10 cellular contexts compared by ENCODE assay signal in genomic region chr1:158150512-158150911, GRCh38. TPM values are rescaled to one million over a fixed set of nuclear protein-coding genes. Genes with fewer than 3 reads are reported as not detected.
DNase-seq lines count a peak whose midpoint lies in the region; TF ChIP-seq lines count a peak whose summit lies in the region.
"Had no signal": no experiment of that assay in that cellular context is flagged by ENCODE, and none has a peak within 500 bp of the region (broad histone marks: within the 10 kb centered on the region; RNA-seq: fewer than 3 reads in every experiment).

No MANE protein-coding gene starts in this region.

- H3K4me3 Mint-ChIP-seq in T-helper 2 cell treated with Interferon-gamma antibody and Interleukin-4, amounts not matched to agents 5 μg/mL and 100 μg/mL, for 36 hours = peak overlapping the region; percentile 92

- no peaks in the 10 kb centered on the region for H3K36me3 Mint-ChIP-seq in T-helper 2 cell treated with Interferon-gamma antibody and Interleukin-4, amounts not matched to agents 5 μg/mL and 100 μg/mL, for 36 hours (ENCODE audit: low read depth)

- H3K36me3 ChIP-seq in left ventricle myocardium inferior (no peaks in the 10 kb centered on the region), spleen (no peaks in the 10 kb centered on the region)
- H3K36me3 ChIP-seq: colonic mucosa had no signal

- H3K4me3 ChIP-seq in left ventricle myocardium inferior (no peak overlapping the region), spleen (peak overlapping the region in 2 of 8 donors; percentile 42 to 73)

- TF ChIP-seq CTCF in left ventricle myocardium inferior (IDR thresholded peaks at IDR 0.05; ENCODE audit: borderline replicate concordance) (no peak), spleen (IDR thresholded peaks at IDR 0.05 in 8 of 11, conservative IDR thresholded peaks at IDR 0.05 in 3 of 11) (no peak)

- peaks cover 19% of the 10 kb centered on the region for H3K4me1 Mint-ChIP-seq in T-helper 2 cell treated with Interferon-gamma antibody and Interleukin-4, amounts not matched to agents 5 μg/mL and 100 μg/mL, for 36 hours (ENCODE audit: low read depth)

- no peak for DNase-seq in T-helper 2 cell treated with Interferon-gamma antibody and Interleukin-4, amounts not matched to agents 5 μg/mL and 100 μg/mL, for 36 hours (ENCODE audit: low spot score)
- no peak for DNase-seq in T-helper 2 cell
- DNase-seq in SKM-1 (lab: John Stamatoyannopoulos, UW; ENCODE audit: unreplicated experiment) = peak; percentile 88
- no peak for DNase-seq in left ventricle myocardium inferior
- DNase-seq in spleen = no peak
- no peak for DNase-seq in ureter (ENCODE audit: low spot score)
- no peak for DNase-seq in NCI-H526 treated with DMSO at 0.1 percent for 48 hours (lab: John Stamatoyannopoulos, UW)
- DNase-seq in central memory CD4-positive, alpha-beta T cell = no peak
- DNase-seq: colonic mucosa, retina had no signal

- intact Hi-C loops in left ventricle myocardium inferior (cut with micrococcal nuclease) = no loop called here
- intact Hi-C loops in spleen (cut with DNase I; ENCODE audit: low total_unique reads) = no loop called here

- no peaks in the 10 kb centered on the region for H3K9me3 Mint-ChIP-seq in T-helper 2 cell treated with Interferon-gamma antibody and Interleukin-4, amounts not matched to agents 5 μg/mL and 100 μg/mL, for 36 hours

- WGBS in spleen, 5 donors = 16 to 37% (median 29%) methylated on average over 1 of the region's 1 CpG

- no peaks in the 10 kb centered on the region for H3K27me3 ChIP-seq in left ventricle myocardium inferior (ENCODE audit: low read depth)
- H3K27me3 ChIP-seq in spleen (replicated peaks in 1 of 7) = no peaks in the 10 kb centered on the region
- H3K27me3 ChIP-seq: colonic mucosa had no signal

- H3K4me1 ChIP-seq in left ventricle myocardium inferior (peaks cover 47% of the 10 kb centered on the region), spleen (peaks cover 18 to 62% (median 40%) of the 10 kb centered on the region in 6 donors)

- no peak overlapping the region for H3K27ac Mint-ChIP-seq in T-helper 2 cell treated with Interferon-gamma antibody and Interleukin-4, amounts not matched to agents 5 μg/mL and 100 μg/mL, for 36 hours

- H3K9me3 ChIP-seq in left ventricle myocardium inferior (replicated peaks) (no peaks in the 10 kb centered on the region), spleen (peaks cover 0 to 9% (median 0%) of the 10 kb centered on the region in 8 donors)
- H3K9me3 ChIP-seq: colonic mucosa had no signal

- H3K27ac ChIP-seq in left ventricle myocardium inferior (replicated peaks) = peak overlapping the region; percentile 87
- peak overlapping the region in 7 of 8 donors; percentile 62 to 89 (median 80) for H3K27ac ChIP-seq in spleen

- peaks cover 19% of the 10 kb centered on the region for H3K27me3 Mint-ChIP-seq in T-helper 2 cell treated with Interferon-gamma antibody and Interleukin-4, amounts not matched to agents 5 μg/mL and 100 μg/mL, for 36 hours (ENCODE audit: low read depth)

- TF ChIP-seq POLR2A in spleen (IDR thresholded peaks at IDR 0.05) = no peak

RNA-seq across cellular contexts. Expression of gene CD1D, which starts 30.2 kb away (rescaled TPM):
- total RNA-seq in left ventricle myocardium inferior = 1.4 TPM
- 10 to 100 TPM; 14.7 to 28.5 (median 23.0) TPM for total RNA-seq in spleen
- polyA plus RNA-seq in spleen = 10 to 100 TPM; 26.7 to 62.8 (median 28.3) TPM
- 1.7 TPM for total RNA-seq in ureter
